Comparison of ENCODE assay signal across 9 cellular contexts in the genomic region with DNA sequence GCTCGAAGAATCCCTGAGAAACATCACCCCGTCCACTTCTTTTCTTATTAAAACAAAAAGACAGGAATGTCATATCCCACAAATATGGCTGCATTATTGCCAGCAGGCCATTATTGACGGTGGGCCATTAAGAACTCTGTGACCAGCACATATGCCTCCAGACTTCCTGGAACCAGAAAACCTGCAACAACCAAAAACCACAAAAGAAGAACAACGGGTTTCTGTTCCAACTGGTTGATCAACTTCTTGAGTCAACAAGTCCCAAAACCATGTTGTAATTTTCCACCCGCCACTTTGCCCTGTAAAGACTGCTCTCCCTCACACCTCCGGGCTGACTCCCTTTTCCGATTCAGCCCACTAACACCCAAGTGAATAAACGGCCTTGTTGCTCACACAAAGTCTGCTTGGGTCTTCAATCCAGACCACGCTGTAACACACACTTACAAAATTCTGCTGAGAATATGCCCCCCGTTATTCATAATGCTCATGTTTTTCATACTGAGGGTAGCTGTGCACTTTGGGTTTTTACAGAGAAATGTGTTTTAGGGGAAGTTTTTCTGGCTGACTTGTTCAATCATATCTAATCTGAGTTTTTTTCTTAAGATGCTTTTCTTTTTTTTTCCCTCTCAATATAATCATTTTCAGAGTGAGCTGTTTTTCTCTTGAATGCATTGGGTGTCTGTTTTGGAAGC. TPM values are rescaled to one million over a fixed set of nuclear protein-coding genes. Genes with fewer than 3 reads are reported as not detected.
DNase-seq lines count a peak whose midpoint lies in the region; ATAC-seq and TF ChIP-seq lines count a peak whose summit lies in the region.
"Had no signal": no experiment of that assay in that cellular context is flagged by ENCODE, and none has a peak within 500 bp of the region (broad histone marks: within the 10 kb centered on the region; RNA-seq: fewer than 3 reads in every experiment).

No MANE protein-coding gene starts in this region.

- TF ChIP-seq CTCF in LNCaP clone FGC (IDR thresholded peaks at IDR 0.05; ENCODE audit: control insufficient read depth, extremely low read depth, insufficient read depth): no peak

- peak overlapping the region; percentile 24; the same call in 1 of the 2 replicates for H3K4me3 ChIP-seq in LNCaP clone FGC (ENCODE audit: low read depth, low read length)
- H3K4me3 ChIP-seq: mucosa of descending colon had no signal

- peak overlapping the region; percentile 26 to 39 for H3K4me3 Mint-ChIP-seq in activated T-cell treated with anti-CD3 and anti-CD28 coated beads, Interleukin-2, amount 50 U/mL, for 72 hours

- DNase-seq in LNCaP clone FGC (ENCODE audit: low read depth): peak; percentile 90
- DNase-seq in activated T-cell treated with anti-CD3 and anti-CD28 coated beads, Interleukin-2, amount 50 U/mL, for 72 hours: peak; percentile 9 to 27
- DNase-seq in stimulated activated CD4-positive, alpha-beta T cell treated with anti-CD3 and anti-CD28 coated beads, Interleukin-4, amount 100 ng/mL, for 24 hours: peak; percentile 19
- DNase-seq in GOT3 (lab: John Stamatoyannopoulos, UW): no peak
- DNase-seq: anterior cingulate cortex, mucosa of descending colon had no signal

- ATAC-seq in GM18505 (IDR thresholded peaks at IDR 0.05; ENCODE audit: unreplicated experiment): peak; percentile 55
- peak; percentile 68 to 79 for ATAC-seq in activated T-cell treated with anti-CD3 and anti-CD28 coated beads, Interleukin-2, amount 50 U/mL, for 72 hours (replicated peaks in 1 of 2)
- ATAC-seq in GM19452 (IDR thresholded peaks at IDR 0.05; ENCODE audit: unreplicated experiment): no peak
- ATAC-seq in HG03196 (IDR thresholded peaks at IDR 0.05; ENCODE audit: unreplicated experiment): no peak
- ATAC-seq: mucosa of descending colon had no signal

- H3K9me3 Mint-ChIP-seq in activated T-cell treated with anti-CD3 and anti-CD28 coated beads, Interleukin-2, amount 50 U/mL, for 72 hours: peaks cover 13 to 17% of the 10 kb centered on the region in 2 donors

- H3K27ac Mint-ChIP-seq in activated T-cell treated with anti-CD3 and anti-CD28 coated beads, Interleukin-2, amount 50 U/mL, for 72 hours: peak overlapping the region; percentile 26

- peaks cover 32% of the 10 kb centered on the region for H3K4me1 Mint-ChIP-seq in activated T-cell treated with anti-CD3 and anti-CD28 coated beads, Interleukin-2, amount 50 U/mL, for 72 hours (ENCODE audit: low read depth)

- H3K27me3 Mint-ChIP-seq in activated T-cell treated with anti-CD3 and anti-CD28 coated beads, Interleukin-2, amount 50 U/mL, for 72 hours (ENCODE audit: low read depth): no peaks in the 10 kb centered on the region

- H3K36me3 Mint-ChIP-seq in activated T-cell treated with anti-CD3 and anti-CD28 coated beads, Interleukin-2, amount 50 U/mL, for 72 hours (ENCODE audit: insufficient read depth in 2 of 2): peaks cover 30 to 37% of the 10 kb centered on the region in 2 donors

- no peak for TF ChIP-seq POLR2A in GM18505 (IDR thresholded peaks at IDR 0.05; ENCODE audit: borderline replicate concordance, extremely low read depth, insufficient read depth, insufficient read length)

RNA-seq across cellular contexts. Expression of a gene that starts 20.7 kb away (rescaled TPM):
- total RNA-seq in activated T-cell treated with anti-CD3 and anti-CD28 coated beads, Interleukin-2, amount 50 U/mL, for 72 hours: 10 to 100 TPM; 18.5 to 21.1 TPM

Comparison
In these comparisons a context has a peak if more than half of its experiments do, and no peak if none do; other contexts are left out.
1. ATAC-seq: peak in GM18505 (single experiment) and activated T-cell treated with anti-CD3 and anti-CD28 coated beads, Interleukin-2, amount 50 U/mL, for 72 hours (2 of 2); none in GM19452 (single experiment) and HG03196 (single experiment).